Comparison of ENCODE assay signal across 1 cellular context in genomic region chr1:219189942-219190341, GRCh38.
TF ChIP-seq lines count a peak whose summit lies in the region.

No MANE protein-coding gene starts in this region.

TF ChIP-seq in A549, 52 proteins besides CTCF, POLR2A, EP300 and RAD21:
- TF ChIP-seq NFE2L2 (conservative IDR thresholded peaks at IDR 0.05; ENCODE audit: low read length) (no peak), FOSL2 (IDR thresholded peaks at IDR 0.05) (no peak), FOSL2 (CRISPR knock-in tag; IDR thresholded peaks at IDR 0.05) (no peak), MAZ (IDR thresholded peaks at IDR 0.05; ENCODE audit: borderline replicate concordance, low read depth, low read length) (no peak), FOXS1 (CRISPR knock-in tag; IDR thresholded peaks at IDR 0.05) (no peak), KDM5A (IDR thresholded peaks at IDR 0.05) (no peak), MAFK (IDR thresholded peaks at IDR 0.05; ENCODE audit: partially characterized antibody) (no peak), ELK1 (IDR thresholded peaks at IDR 0.05; ENCODE audit: low read depth, low read length) (no peak), HEYL (CRISPR knock-in tag; IDR thresholded peaks at IDR 0.05) (no peak), CBX2 (IDR thresholded peaks at IDR 0.05; ENCODE audit: borderline replicate concordance, low read depth) (no peak), MAX (IDR thresholded peaks at IDR 0.05) (no peak), JUNB (IDR thresholded peaks at IDR 0.05) (no peak), CBX8 (IDR thresholded peaks at IDR 0.05) (no peak), HOXA7 (CRISPR knock-in tag; IDR thresholded peaks at IDR 0.05) (no peak), CHD2 (IDR thresholded peaks at IDR 0.05; ENCODE audit: low read length, partially characterized antibody) (no peak), KDM1A (IDR thresholded peaks at IDR 0.05; ENCODE audit: low read depth) (no peak), TFCP2L1 (CRISPR knock-in tag; IDR thresholded peaks at IDR 0.05) (no peak), JUN (IDR thresholded peaks at IDR 0.05) (no peak), PBX3 (IDR thresholded peaks at IDR 0.05) (no peak)
